Comparison of ENCODE assay signal across 1 cellular context in genomic region chrX:16186380-16187007, GRCh38.
TF ChIP-seq lines count a peak whose summit lies in the region.

No MANE protein-coding gene starts in this region.

TF ChIP-seq in K562, 482 proteins besides CTCF, POLR2A, EP300 and RAD21 (continued from another document):
- TF ChIP-seq GMEB1 (CRISPR knock-in tag; IDR thresholded peaks at IDR 0.05) (no peak), ZNF398 (CRISPR knock-in tag; IDR thresholded peaks at IDR 0.05) (no peak), ZNF140 (CRISPR knock-in tag; IDR thresholded peaks at IDR 0.05) (no peak), ZNF518B (CRISPR knock-in tag; IDR thresholded peaks at IDR 0.05) (no peak), MCM7 (IDR thresholded peaks at IDR 0.05) (no peak), ZC3H11A (IDR thresholded peaks at IDR 0.05; ENCODE audit: low read depth, low read length) (no peak), ZFP36 (IDR thresholded peaks at IDR 0.05; ENCODE audit: low read depth, low read length, partially characterized antibody) (no peak), DIDO1 (tag; IDR thresholded peaks at IDR 0.05; ENCODE audit: low read depth) (no peak), ZNF124 (CRISPR knock-in tag; IDR thresholded peaks at IDR 0.05) (no peak), CHD1 (IDR thresholded peaks at IDR 0.05; ENCODE audit: low read length) (no peak)
